ENCODE assay signal across 8 cellular contexts in the genomic region with DNA sequence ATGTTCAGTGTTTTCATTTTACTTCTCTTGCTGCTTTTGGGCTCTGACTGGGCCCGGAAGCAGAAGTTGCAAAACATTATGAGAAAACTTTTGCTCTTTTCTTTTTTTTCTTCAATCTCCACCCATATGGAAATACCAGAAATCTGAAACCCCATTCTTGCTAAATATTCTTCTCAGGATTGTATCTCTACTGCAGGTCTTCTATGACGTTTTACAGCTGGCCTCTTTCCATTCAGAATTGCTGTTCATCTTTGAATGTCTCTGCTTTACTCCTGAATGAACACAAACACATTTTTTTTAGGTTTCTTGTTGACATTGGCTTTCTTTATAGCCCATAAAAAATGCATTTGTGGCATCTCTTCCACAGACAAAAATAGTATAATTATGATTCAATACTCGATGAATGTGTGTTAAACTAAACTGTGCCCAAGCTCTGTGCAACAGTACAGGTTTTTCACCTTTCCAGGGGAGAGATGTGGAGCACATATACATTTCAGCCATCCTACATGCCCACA. TPM values are rescaled to one million over a fixed set of nuclear protein-coding genes. Genes with fewer than 3 reads are reported as not detected.
DNase-seq lines count a peak whose midpoint lies in the region; ATAC-seq and TF ChIP-seq lines count a peak whose summit lies in the region.

No MANE protein-coding gene starts in this region.

- H3K27ac ChIP-seq in ovary, result no peak overlapping the region

- H3K36me3 ChIP-seq in ovary, result no peaks in the 10 kb centered on the region

- no peak for TF ChIP-seq EP300 in ovary (IDR thresholded peaks at IDR 0.05)

- H3K4me3 ChIP-seq in ovary, result no peak overlapping the region

- ATAC-seq in GM21529 (IDR thresholded peaks at IDR 0.05; ENCODE audit: unreplicated experiment), result peak; percentile 59
- peak; percentile 49 for ATAC-seq in activated T-helper 17 cell treated with anti-CD3 and anti-CD28 coated beads, Interleukin-2, amount 50 U/mL, for 72 hours (replicated peaks)

- H3K27me3 ChIP-seq in ovary, result no peaks in the 10 kb centered on the region

- peaks cover 45% of the 10 kb centered on the region for H3K4me1 Mint-ChIP-seq in activated T-helper 17 cell treated with anti-CD3 and anti-CD28 coated beads, Interleukin-2, amount 50 U/mL, for 72 hours

- TF ChIP-seq POLR2A in ovary (IDR thresholded peaks at IDR 0.05), result no peak

- no peak for TF ChIP-seq CTCF in ovary (IDR thresholded peaks at IDR 0.05)

- H3K4me3 Mint-ChIP-seq in activated T-helper 17 cell treated with anti-CD3 and anti-CD28 coated beads, Interleukin-2, amount 50 U/mL, for 72 hours, result peak overlapping the region; percentile 89

- DNase-seq in Daoy (ENCODE audit: low read depth) (peak; percentile 59), Kasumi-1 (lab: John Stamatoyannopoulos, UW) (peak; percentile 63), lung microvascular endothelial cell (ENCODE audit: low read depth in 2 of 2) (peak; percentile 27 to 48), ovary (no peak), NCI-H1694 (lab: John Stamatoyannopoulos, UW) (no peak), NCI-H128 (lab: John Stamatoyannopoulos, UW; ENCODE audit: unreplicated experiment) (no peak)

- WGBS in ovary, 3 donors, result 3 to 6% (median 3%) methylated on average over 3 of the region's 3 CpGs

- H3K4me1 ChIP-seq in ovary (ENCODE audit: insufficient read depth), result no peaks in the 10 kb centered on the region

- H3K9me3 ChIP-seq in ovary, result no peaks in the 10 kb centered on the region

- intact Hi-C loops in ovary (cut with DNase I), result no loop called here

- peak overlapping the region; percentile 94 for H3K27ac Mint-ChIP-seq in activated T-helper 17 cell treated with anti-CD3 and anti-CD28 coated beads, Interleukin-2, amount 50 U/mL, for 72 hours

- peaks cover 82% of the 10 kb centered on the region for H3K36me3 Mint-ChIP-seq in activated T-helper 17 cell treated with anti-CD3 and anti-CD28 coated beads, Interleukin-2, amount 50 U/mL, for 72 hours (ENCODE audit: low read depth)

- no peaks in the 10 kb centered on the region for H3K27me3 Mint-ChIP-seq in activated T-helper 17 cell treated with anti-CD3 and anti-CD28 coated beads, Interleukin-2, amount 50 U/mL, for 72 hours

- H3K9me3 Mint-ChIP-seq in activated T-helper 17 cell treated with anti-CD3 and anti-CD28 coated beads, Interleukin-2, amount 50 U/mL, for 72 hours, result no peaks in the 10 kb centered on the region

RNA-seq across cellular contexts. Expression of a gene that starts 18.8 kb away (rescaled TPM):
- not detected in 2 replicates for total RNA-seq in Daoy (2014; rRNA removed; shearing (Covaris generic))
- 100 to 1,000 TPM; 366 to 421 TPM for total RNA-seq in activated T-helper 17 cell treated with anti-CD3 and anti-CD28 coated beads, Interleukin-2, amount 50 U/mL, for 72 hours
- total RNA-seq in lung microvascular endothelial cell (not detected in 2 replicates), ovary (10 to 100 TPM in 1 of 7 donors, 1 to 10 TPM in 6; 4.5 to 17.5 (median 6.9) TPM)
- polyA plus RNA-seq in ovary, result 10 to 100 TPM in 1 of 2 donors, 1 to 10 TPM in 1; 1.9 to 16.4 TPM

Comparison
In these comparisons a context has a peak if more than half of its experiments do, and no peak if none do; other contexts are left out.
1. DNase-seq: peak in Daoy (single experiment), Kasumi-1 (2 of 2) and lung microvascular endothelial cell (2 of 2); none in ovary (0 of 5), NCI-H1694 (single experiment) and NCI-H128 (single experiment).
2. RNA of a gene that starts 18.8 kb away (total RNA-seq): 366 to 421 TPM in activated T-helper 17 cell treated with anti-CD3 and anti-CD28 coated beads, Interleukin-2, amount 50 U/mL, for 72 hours; 4.5 to 17.5 TPM in ovary, not detected in Daoy and not detected in lung microvascular endothelial cell; every median in the first group is over 10 times any median in the second.